In genomic region chr1:42993631-42994121, GRCh38 we compare ENCODE assay signal across 13 cellular contexts. TPM values are rescaled to one million over a fixed set of nuclear protein-coding genes. Genes with fewer than 3 reads are reported as not detected.
DNase-seq lines count a peak whose midpoint lies in the region; ATAC-seq and TF ChIP-seq lines count a peak whose summit lies in the region.
"Had no signal": no experiment of that assay in that cellular context is flagged by ENCODE, and none has a peak within 500 bp of the region (broad histone marks: within the 10 kb centered on the region; RNA-seq: fewer than 3 reads in every experiment).

No MANE protein-coding gene starts in this region.

- no peak for TF ChIP-seq CTCF in heart left ventricle (IDR thresholded peaks at IDR 0.05)
- no peak for TF ChIP-seq CTCF in progenitor cell of endocrine pancreas (IDR thresholded peaks at IDR 0.05; ENCODE audit: unreplicated experiment)
- no peak for TF ChIP-seq CTCF in thyroid gland (IDR thresholded peaks at IDR 0.05)

- intact Hi-C loops in heart left ventricle (cut with DNase I) = no loop called here
- intact Hi-C loops in thyroid gland (cut with DNase I) = no loop called here

- H3K4me3 Mint-ChIP-seq in progenitor cell of endocrine pancreas (ENCODE audit: low read depth) = no peak overlapping the region
- H3K4me3 Mint-ChIP-seq: activated CD4-positive, alpha-beta T cell treated with anti-CD3 and anti-CD28 coated beads for 36 hours had no signal

- no peaks in the 10 kb centered on the region for H3K36me3 Mint-ChIP-seq in progenitor cell of endocrine pancreas (ENCODE audit: insufficient read depth)

- peak overlapping the region; percentile 26 for H3K27ac Mint-ChIP-seq in progenitor cell of endocrine pancreas
- H3K27ac Mint-ChIP-seq: activated CD4-positive, alpha-beta T cell treated with anti-CD3 and anti-CD28 coated beads for 36 hours had no signal

- H3K27ac ChIP-seq in HUES64 (ENCODE audit: low read depth, low read length) (no peak overlapping the region), heart left ventricle (peak overlapping the region in 1 of 12 donors; percentile 11), thyroid gland (no peak overlapping the region)

- peak overlapping the region; percentile 39; the same call in 1 of the 2 replicates for H3K9ac ChIP-seq in HUES64 (ENCODE audit: low read depth, low read length)

- 87% methylated on average over 6 of the region's 6 CpGs for WGBS in HUES64
- WGBS in heart left ventricle, 4 donors = 29 to 50% (median 47%) methylated on average over 6 of the region's 6 CpGs
- WGBS in thyroid gland, 2 donors = 78 to 83% methylated on average over 6 of the region's 6 CpGs

- no peaks in the 10 kb centered on the region for H3K9me3 Mint-ChIP-seq in progenitor cell of endocrine pancreas (ENCODE audit: low read depth)

- H3K4me3 ChIP-seq in HUES64 (ENCODE audit: low read length) = no peak overlapping the region
- H3K4me3 ChIP-seq in heart left ventricle = no peak overlapping the region
- H3K4me3 ChIP-seq in thyroid gland (replicated peaks in 1 of 3) = no peak overlapping the region
- H3K4me3 ChIP-seq: skin epidermis had no signal

- TF ChIP-seq POLR2A in heart left ventricle (IDR thresholded peaks at IDR 0.05) (no peak), thyroid gland (IDR thresholded peaks at IDR 0.05) (no peak)

- H3K4me1 Mint-ChIP-seq in progenitor cell of endocrine pancreas (ENCODE audit: low read depth) = peaks cover 18% of the 10 kb centered on the region
- H3K4me1 Mint-ChIP-seq: activated CD4-positive, alpha-beta T cell treated with anti-CD3 and anti-CD28 coated beads for 36 hours had no signal

- peak; percentile 82 to 97 (median 94) for ATAC-seq in heart left ventricle
- ATAC-seq: activated CD4-positive, alpha-beta T cell treated with anti-CD3 and anti-CD28 coated beads for 36 hours; naive thymus-derived CD8-positive, alpha-beta T cell had no signal

- DNase-seq in OCI-M1 (lab: John Stamatoyannopoulos, UW) = peak; percentile 40
- DNase-seq in heart left ventricle = peak in 4 of 5 donors; percentile 13 to 73 (median 56)
- DNase-seq in progenitor cell of endocrine pancreas (ENCODE audit: low spot score, unreplicated experiment) = no peak
- no peak for DNase-seq in stimulated activated CD8-positive, alpha-beta memory T cell treated with anti-CD3 and anti-CD28 coated beads, Interleukin-4, amount 100 ng/mL, for 48 hours
- no peak for DNase-seq in central memory CD4-positive, alpha-beta T cell
- DNase-seq in thyroid gland = no peak
- no peak for DNase-seq in NCI-H2081 treated with DMSO at 0.1 percent for 48 hours (lab: John Stamatoyannopoulos, UW)
- DNase-seq: activated CD4-positive, alpha-beta T cell treated with anti-CD3 and anti-CD28 coated beads for 36 hours; activated T-cell treated with anti-CD3 and anti-CD28 coated beads, Interleukin-2, amount 50 U/mL, for 48 hours; SW 1271 had no signal

- H3K9me3 ChIP-seq in HUES64 (ENCODE audit: insufficient read depth, low read depth, low read length) (no peaks in the 10 kb centered on the region), heart left ventricle (peaks cover 0 to 12% (median 0%) of the 10 kb centered on the region in 12 donors), thyroid gland (no peaks in the 10 kb centered on the region)

- H3K27me3 Mint-ChIP-seq in progenitor cell of endocrine pancreas = peaks cover 4% of the 10 kb centered on the region
- H3K27me3 Mint-ChIP-seq: activated CD4-positive, alpha-beta T cell treated with anti-CD3 and anti-CD28 coated beads for 36 hours; naive thymus-derived CD8-positive, alpha-beta T cell had no signal

- H3K4me1 ChIP-seq in HUES64 (ENCODE audit: insufficient read depth, low read length) (peaks cover 11% of the 10 kb centered on the region; the same call in 1 of the 2 replicates), heart left ventricle (peaks cover 0 to 9% (median 0%) of the 10 kb centered on the region in 12 donors), thyroid gland (no peaks in the 10 kb centered on the region)

- H3K27me3 ChIP-seq in HUES64 (ENCODE audit: insufficient read depth, low read length) (no peaks in the 10 kb centered on the region), heart left ventricle (no peaks in the 10 kb centered on the region), thyroid gland (no peaks in the 10 kb centered on the region)

- H3K36me3 ChIP-seq in HUES64 (ENCODE audit: insufficient read depth, low read length) (no peaks in the 10 kb centered on the region; the same call in 1 of the 2 replicates), heart left ventricle (no peaks in the 10 kb centered on the region), thyroid gland (no peaks in the 10 kb centered on the region)

RNA-seq across cellular contexts. Expression of gene SLC2A1, which starts 35.0 kb away (rescaled TPM):
- polyA plus RNA-seq in HUES64 (2013, experiment 1 of 2) = 201 TPM
- 227 TPM for polyA plus RNA-seq in HUES64 (2013, experiment 2 of 2)
- total RNA-seq in heart left ventricle = 10 to 100 TPM; 19.0 to 88.1 (median 29.9) TPM
- polyA plus RNA-seq in heart left ventricle = 100 to 1,000 TPM in 1 of 2 donors, 10 to 100 TPM in 1; 10.6 to 196 TPM
- 49.7 and 54.7 TPM in 2 replicates for total RNA-seq in progenitor cell of endocrine pancreas
- 100 to 1,000 TPM in 2 of 4 donors, 10 to 100 TPM in 2; 15.0 to 208 (median 91.4) TPM for total RNA-seq in thyroid gland

Comparison
In these comparisons a context has a peak if more than half of its experiments do, and no peak if none do; other contexts are left out.
1. DNase-seq: peak in OCI-M1 (single experiment) and heart left ventricle (4 of 5); none in progenitor cell of endocrine pancreas (single experiment), stimulated activated CD8-positive, alpha-beta memory T cell treated with anti-CD3 and anti-CD28 coated beads, Interleukin-4, amount 100 ng/mL, for 48 hours (single experiment), central memory CD4-positive, alpha-beta T cell (single experiment), thyroid gland (0 of 2) and NCI-H2081 treated with DMSO at 0.1 percent for 48 hours (single experiment).